Comparison of ENCODE assay signal across 8 cellular contexts in genomic region chr2:55620123-55620779, GRCh38. TPM values are rescaled to one million over a fixed set of nuclear protein-coding genes. Genes with fewer than 3 reads are reported as not detected.
A peak's percentile ranks its signal among the peaks of the same experiment; 100 is the strongest.
DNase-seq lines count a peak whose midpoint lies in the region; ATAC-seq lines count a peak whose summit lies in the region.

No MANE protein-coding gene starts in this region.

- H3K36me3 ChIP-seq in BLaER1: peaks cover 31% of the 10 kb centered on the region

- no peak overlapping the region for H3K27ac ChIP-seq in BLaER1

- peak overlapping the region; percentile 96 for H3K4me2 ChIP-seq in BLaER1

- no peak overlapping the region for H3K4me3 ChIP-seq in BLaER1

- H3K9ac ChIP-seq in BLaER1: no peak overlapping the region

- H3K4me1 ChIP-seq in BLaER1: peaks cover 48% of the 10 kb centered on the region

- peaks cover 84% of the 10 kb centered on the region for H4K20me1 ChIP-seq in BLaER1

- ATAC-seq in GM19463 (IDR thresholded peaks at IDR 0.05; ENCODE audit: unreplicated experiment): peak; percentile 10

- H3K27me3 ChIP-seq in BLaER1: no peaks in the 10 kb centered on the region

- H3K9me3 ChIP-seq in BLaER1: no peaks in the 10 kb centered on the region

- DNase-seq in SK-N-DZ (ENCODE audit: low spot score) (peak; percentile 20), glomerular visceral epithelial cell (ENCODE audit: extremely low spot score) (peak; percentile 6), retina (no peak), NCI-H526 treated with DMSO at 0.1 percent for 48 hours (lab: John Stamatoyannopoulos, UW) (no peak), pons (ENCODE audit: low spot score) (no peak)
- no peak for DNase-seq in effector CD8-positive, alpha-beta T cell (lab: John Stamatoyannopoulos, UW)

RNA-seq across cellular contexts. Expression of gene PPP4R3B, which starts 2.8 kb away (rescaled TPM):
- 27.6 and 29.0 TPM in 2 replicates for polyA plus RNA-seq in SK-N-DZ (2014; cell fraction: cytosol; rRNA removed)
- polyA plus RNA-seq in SK-N-DZ (2014; cell fraction: nucleus; rRNA removed): 31.4 and 38.1 TPM in 2 replicates

Comparison
In these comparisons a context has a peak if more than half of its experiments do, and no peak if none do; other contexts are left out.
1. DNase-seq: peak in SK-N-DZ (single experiment) and glomerular visceral epithelial cell (single experiment); none in retina (single experiment), NCI-H526 treated with DMSO at 0.1 percent for 48 hours (single experiment), effector CD8-positive, alpha-beta T cell (single experiment) and pons (single experiment).